ENCODE assay signal across 11 cellular contexts in the genomic region with DNA sequence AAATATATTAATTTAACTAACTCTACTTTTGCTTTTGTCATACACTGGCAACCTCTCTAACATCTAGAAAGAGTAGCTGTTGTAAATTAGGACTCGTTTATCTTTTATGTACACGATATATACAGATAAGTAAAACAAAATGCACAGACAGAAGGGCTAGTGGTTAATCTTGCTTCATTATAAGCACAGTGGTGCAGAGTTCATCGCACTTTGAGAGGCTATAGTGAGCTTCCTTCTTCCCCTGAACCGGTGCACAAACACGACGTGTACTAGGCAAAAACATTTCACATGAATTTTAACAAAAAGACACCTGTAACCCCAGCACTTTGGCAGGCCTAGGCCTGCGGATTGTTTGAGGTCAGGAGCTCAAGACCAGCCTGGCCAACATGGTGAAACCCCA.
"Had no signal": no experiment of that assay in that cellular context is flagged by ENCODE, and none has a peak within 500 bp of the region (broad histone marks: within the 10 kb centered on the region; RNA-seq: fewer than 3 reads in every experiment).

No MANE protein-coding gene starts in this region.

- DNase-seq: GM23248, GOT3, H7, H9, HCEC 1CT, HFFc6 had no signal

- H3K27ac ChIP-seq: GM23248 had no signal

- FAIRE-seq: H1, H54 had no signal

- ATAC-seq: GM23338, HCT116 had no signal

- H3K4me1 ChIP-seq: HAP-1 had no signal

- H3K9me3 ChIP-seq: HAP-1 had no signal

- H3K36me3 ChIP-seq: HAP-1 had no signal

- H3K4me2 ChIP-seq: GM23338 had no signal

- H3K9ac ChIP-seq: GM23248 had no signal

- H3K4me3 ChIP-seq: GM23248, GM23338, HAP-1 had no signal

- H2AFZ ChIP-seq: GM23248, GM23338 had no signal
